ENCODE assay signal across 8 cellular contexts in the genomic region with DNA sequence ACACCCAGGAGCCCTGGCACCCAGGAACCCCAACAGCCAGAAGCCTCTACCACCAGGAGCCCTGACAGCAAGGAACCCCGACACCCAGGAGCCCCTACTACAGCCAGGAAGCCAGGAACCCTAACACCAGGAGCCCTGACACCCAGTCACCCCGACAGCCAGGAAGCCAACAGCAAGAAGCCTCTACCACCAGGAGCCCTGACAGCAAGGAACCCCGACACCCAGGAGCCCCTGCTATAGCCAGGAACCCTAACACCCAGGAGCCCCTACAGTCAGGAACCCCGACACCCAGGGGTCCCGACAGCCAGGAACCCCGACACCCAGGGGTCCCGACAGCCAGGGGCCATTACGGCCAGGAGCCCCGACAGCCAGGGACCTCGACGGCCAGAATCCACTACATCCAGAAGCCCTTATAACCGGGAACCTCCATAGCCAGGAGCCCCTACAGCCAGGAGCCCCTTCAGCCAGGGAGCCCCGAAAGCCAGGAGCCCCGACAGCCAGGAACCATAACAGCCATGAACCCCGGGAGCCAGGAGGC. TPM values are rescaled to one million over a fixed set of nuclear protein-coding genes. Genes with fewer than 3 reads are reported as not detected.
A peak's percentile ranks its signal among the peaks of the same experiment; 100 is the strongest.
DNase-seq lines count a peak whose midpoint lies in the region; ATAC-seq and TF ChIP-seq lines count a peak whose summit lies in the region.

No MANE protein-coding gene starts in this region.

- H3K79me2 ChIP-seq in mesendoderm (ENCODE audit: control insufficient read depth, insufficient read depth, low read length) = peaks cover 36% of the 10 kb centered on the region

- ATAC-seq in GM18502 (IDR thresholded peaks at IDR 0.05; ENCODE audit: poor library complexity, unreplicated experiment) = peak; percentile 25
- ATAC-seq in HG03196 (IDR thresholded peaks at IDR 0.05; ENCODE audit: unreplicated experiment) = peak; percentile 0
- peak; percentile 18 for ATAC-seq in body of pancreas
- no peak for ATAC-seq in GM18868 (IDR thresholded peaks at IDR 0.05; ENCODE audit: unreplicated experiment)

- WGBS in body of pancreas, 2 donors = 18 to 20% methylated on average over 4 to 15 of the region's 15 CpGs
- no CpG with 5 or more reads among the region's 15 CpGs for WGBS in mesendoderm (ENCODE audit: extremely low coverage, insufficient coverage, low lambda C conversion rate)

- no peaks in the 10 kb centered on the region for H3K9me3 ChIP-seq in body of pancreas

- H2BK5ac ChIP-seq in mesendoderm (ENCODE audit: low read length) = no peak overlapping the region

- H4K8ac ChIP-seq in mesendoderm (ENCODE audit: low read depth, low read length) = peak overlapping the region; percentile 43

- H3K27me3 ChIP-seq in body of pancreas = no peaks in the 10 kb centered on the region
- H3K27me3 ChIP-seq in mesendoderm (ENCODE audit: insufficient read depth, low read length, poor library complexity) = no peaks in the 10 kb centered on the region

- no peak overlapping the region for H2BK15ac ChIP-seq in mesendoderm (replicated peaks; ENCODE audit: low read depth)

- H3K18ac ChIP-seq in mesendoderm (ENCODE audit: low read length) = peak overlapping the region; percentile 24

- H3K4me2 ChIP-seq in mesendoderm (ENCODE audit: low read length) = peak overlapping the region; percentile 35

- H3K79me1 ChIP-seq in mesendoderm (ENCODE audit: low read length) = no peaks in the 10 kb centered on the region

- peak overlapping the region; percentile 2 for H2BK120ac ChIP-seq in mesendoderm (ENCODE audit: low read depth, low read length)

- TF ChIP-seq POLR2A in body of pancreas (IDR thresholded peaks at IDR 0.05) = no peak

- H3K23ac ChIP-seq in mesendoderm (ENCODE audit: low read length) = no peak overlapping the region

- H3K4me3 ChIP-seq in body of pancreas = peak overlapping the region; percentile 99 to 100
- H3K4me3 ChIP-seq in mesendoderm (ENCODE audit: low read length) = no peak overlapping the region

- DNase-seq in body of pancreas = peak in 1 of 4 donors; percentile 16
- no peak for DNase-seq in mesendoderm
- DNase-seq in COR-L47 (lab: John Stamatoyannopoulos, UW) = no peak
- no peak for DNase-seq in stimulated activated naive CD4-positive, alpha-beta T cell treated with Interleukin-2 at 50 U/mL for 16 hours (lab: John Stamatoyannopoulos, UW)
- DNase-seq in NCI-H345 (lab: John Stamatoyannopoulos, UW) = no peak

- H3K9ac ChIP-seq in mesendoderm (ENCODE audit: low read length) = peak overlapping the region; percentile 83

- H2AK5ac ChIP-seq in mesendoderm (ENCODE audit: low read length) = peak overlapping the region; percentile 78

- H3K27ac ChIP-seq in body of pancreas (peak overlapping the region; percentile 47 to 87 (median 78)), mesendoderm (ENCODE audit: low read depth, low read length) (no peak overlapping the region)

- intact Hi-C loops in body of pancreas (cut with DNase I) = no loop called here

- H3K4ac ChIP-seq in mesendoderm (ENCODE audit: low read depth, low read length) = no peak overlapping the region

- H3K56ac ChIP-seq in mesendoderm (ENCODE audit: low read length) = peak overlapping the region; percentile 83

- H3K4me1 ChIP-seq in body of pancreas (peaks cover 38% of the 10 kb centered on the region), mesendoderm (ENCODE audit: control insufficient read depth, low read depth, low read length) (no peaks in the 10 kb centered on the region)

- TF ChIP-seq CTCF in body of pancreas (IDR thresholded peaks at IDR 0.05) = no peak

- no peak overlapping the region for H4K5ac ChIP-seq in mesendoderm (ENCODE audit: low read length)

- H3K36me3 ChIP-seq in body of pancreas (replicated peaks in 1 of 2; ENCODE audit: insufficient read depth in 1 of 2, low read depth in 2 of 2) (no peaks in the 10 kb centered on the region), mesendoderm (ENCODE audit: control insufficient read depth, insufficient read depth, low read length) (no peaks in the 10 kb centered on the region)

RNA-seq across cellular contexts. Expression of gene GLRX3, which starts 0.4 kb away (rescaled TPM):
- total RNA-seq in body of pancreas = 10 to 100 TPM; 13.2 to 24.4 TPM
- 226 TPM for polyA plus RNA-seq in mesendoderm (2013, experiment 1 of 2)
- 225 TPM for polyA plus RNA-seq in mesendoderm (2013, experiment 2 of 2)

RNA-seq across cellular contexts. Expression of gene C10orf143, which starts 25.1 kb away (rescaled TPM):
- 1 to 10 TPM; 1.3 to 3.3 TPM for total RNA-seq in body of pancreas
- 2.3 TPM for polyA plus RNA-seq in mesendoderm (2013, experiment 1 of 2)
- 2.2 TPM for polyA plus RNA-seq in mesendoderm (2013, experiment 2 of 2)
